1 cellular context compared by ENCODE assay signal in genomic region chr1:182029002-182029378, GRCh38.
TF ChIP-seq lines count a peak whose summit lies in the region.

No MANE protein-coding gene starts in this region.

TF ChIP-seq in HEK293, 187 proteins besides CTCF, POLR2A, EP300 and RAD21 (continued from another document):
- no peak for TF ChIP-seq PRDM2 (tag by site-specific recombination; IDR thresholded peaks at IDR 0.05; ENCODE audit: borderline replicate concordance)
- TF ChIP-seq ZNF561 (tag by site-specific recombination; IDR thresholded peaks at IDR 0.05; ENCODE audit: borderline replicate concordance), result 0 out of 2 replicates have a peak, but pooled peaks have one; percentile 43
- TF ChIP-seq ZNF768 (tag by site-specific recombination; IDR thresholded peaks at IDR 0.05), result no peak
- TF ChIP-seq ZNF18 (tag by site-specific recombination; IDR thresholded peaks at IDR 0.05), result peak; percentile 72; the same call in 1 of the 2 replicates
- no peak for TF ChIP-seq ZNF76 (tag by site-specific recombination; IDR thresholded peaks at IDR 0.05; ENCODE audit: borderline replicate concordance, low read depth)
- no peak for TF ChIP-seq ZNF292 (tag by site-specific recombination; IDR thresholded peaks at IDR 0.05; ENCODE audit: borderline replicate concordance, low read depth)
- no peak for TF ChIP-seq ZNF398 (tag by site-specific recombination; IDR thresholded peaks at IDR 0.05)
- TF ChIP-seq ZNF138 (tag by site-specific recombination; IDR thresholded peaks at IDR 0.05; ENCODE audit: borderline replicate concordance), result no peak
- no peak for TF ChIP-seq ZNF350 (tag by site-specific recombination; IDR thresholded peaks at IDR 0.05)
TF ChIP-seq in HEK293: peak in this region for 2.
